Comparison of ENCODE assay signal across 1 cellular context in the genomic region with DNA sequence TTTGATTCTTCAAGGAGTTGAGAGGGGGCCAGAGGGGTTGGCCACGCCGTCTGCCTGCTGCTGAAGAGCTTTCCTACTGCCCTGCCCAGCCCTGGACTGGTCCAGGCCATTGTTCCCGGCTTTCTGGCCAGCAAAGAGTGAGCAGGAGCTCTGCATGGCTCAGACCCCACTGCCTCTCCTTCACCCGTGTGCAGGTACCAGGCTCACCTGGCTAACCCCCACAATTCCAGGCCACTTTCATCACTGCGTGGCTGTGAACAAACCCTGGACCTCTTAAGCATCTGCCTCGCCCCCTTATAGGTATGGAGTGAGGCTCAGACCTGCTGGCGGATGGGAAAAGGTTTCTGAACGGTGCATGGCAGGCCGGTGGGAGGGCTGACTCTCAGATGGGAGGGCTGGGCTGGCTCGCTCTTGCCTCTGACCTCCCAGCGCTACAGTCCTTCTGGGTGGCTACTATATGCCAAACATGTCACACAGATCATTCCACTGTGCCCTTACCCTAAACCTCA.
TF ChIP-seq lines count a peak whose summit lies in the region.

No MANE protein-coding gene starts in this region.

TF ChIP-seq in HepG2, 621 proteins besides CTCF, POLR2A, EP300 and RAD21:
- TF ChIP-seq RNF2 (conservative IDR thresholded peaks at IDR 0.05; ENCODE audit: low read depth) (no peak), EZH2 (conservative IDR thresholded peaks at IDR 0.05; ENCODE audit: low read depth, low read length) (no peak)
- TF ChIP-seq, protein P1, sequence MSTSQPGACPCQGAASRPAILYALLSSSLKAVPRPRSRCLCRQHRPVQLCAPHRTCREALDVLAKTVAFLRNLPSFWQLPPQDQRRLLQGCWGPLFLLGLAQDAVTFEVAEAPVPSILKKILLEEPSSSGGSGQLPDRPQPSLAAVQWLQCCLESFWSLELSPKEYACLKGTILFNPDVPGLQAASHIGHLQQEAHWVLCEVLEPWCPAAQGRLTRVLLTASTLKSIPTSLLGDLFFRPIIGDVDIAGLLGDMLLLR (CRISPR knock-in tag; IDR thresholded peaks at IDR 0.05): no peak
- TF ChIP-seq, protein P2, sequence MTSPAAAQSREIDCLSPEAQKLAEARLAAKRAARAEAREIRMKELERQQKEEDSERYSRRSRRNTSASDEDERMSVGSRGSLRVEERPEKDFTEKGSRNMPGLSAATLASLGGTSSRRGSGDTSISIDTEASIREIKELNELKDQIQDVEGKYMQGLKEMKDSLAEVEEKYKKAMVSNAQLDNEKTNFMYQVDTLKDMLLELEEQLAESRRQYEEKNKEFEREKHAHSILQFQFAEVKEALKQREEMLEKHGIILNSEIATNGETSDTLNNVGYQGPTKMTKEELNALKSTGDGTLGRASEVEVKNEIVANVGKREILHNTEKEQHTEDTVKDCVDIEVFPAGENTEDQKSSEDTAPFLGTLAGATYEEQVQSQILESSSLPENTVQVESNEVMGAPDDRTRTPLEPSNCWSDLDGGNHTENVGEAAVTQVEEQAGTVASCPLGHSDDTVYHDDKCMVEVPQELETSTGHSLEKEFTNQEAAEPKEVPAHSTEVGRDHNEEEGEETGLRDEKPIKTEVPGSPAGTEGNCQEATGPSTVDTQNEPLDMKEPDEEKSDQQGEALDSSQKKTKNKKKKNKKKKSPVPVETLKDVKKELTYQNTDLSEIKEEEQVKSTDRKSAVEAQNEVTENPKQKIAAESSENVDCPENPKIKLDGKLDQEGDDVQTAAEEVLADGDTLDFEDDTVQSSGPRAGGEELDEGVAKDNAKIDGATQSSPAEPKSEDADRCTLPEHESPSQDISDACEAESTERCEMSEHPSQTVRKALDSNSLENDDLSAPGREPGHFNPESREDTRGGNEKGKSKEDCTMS (CRISPR knock-in tag; conservative IDR thresholded peaks at IDR 0.05): no peak
